ENCODE assay signal across 1 cellular context in the genomic region with DNA sequence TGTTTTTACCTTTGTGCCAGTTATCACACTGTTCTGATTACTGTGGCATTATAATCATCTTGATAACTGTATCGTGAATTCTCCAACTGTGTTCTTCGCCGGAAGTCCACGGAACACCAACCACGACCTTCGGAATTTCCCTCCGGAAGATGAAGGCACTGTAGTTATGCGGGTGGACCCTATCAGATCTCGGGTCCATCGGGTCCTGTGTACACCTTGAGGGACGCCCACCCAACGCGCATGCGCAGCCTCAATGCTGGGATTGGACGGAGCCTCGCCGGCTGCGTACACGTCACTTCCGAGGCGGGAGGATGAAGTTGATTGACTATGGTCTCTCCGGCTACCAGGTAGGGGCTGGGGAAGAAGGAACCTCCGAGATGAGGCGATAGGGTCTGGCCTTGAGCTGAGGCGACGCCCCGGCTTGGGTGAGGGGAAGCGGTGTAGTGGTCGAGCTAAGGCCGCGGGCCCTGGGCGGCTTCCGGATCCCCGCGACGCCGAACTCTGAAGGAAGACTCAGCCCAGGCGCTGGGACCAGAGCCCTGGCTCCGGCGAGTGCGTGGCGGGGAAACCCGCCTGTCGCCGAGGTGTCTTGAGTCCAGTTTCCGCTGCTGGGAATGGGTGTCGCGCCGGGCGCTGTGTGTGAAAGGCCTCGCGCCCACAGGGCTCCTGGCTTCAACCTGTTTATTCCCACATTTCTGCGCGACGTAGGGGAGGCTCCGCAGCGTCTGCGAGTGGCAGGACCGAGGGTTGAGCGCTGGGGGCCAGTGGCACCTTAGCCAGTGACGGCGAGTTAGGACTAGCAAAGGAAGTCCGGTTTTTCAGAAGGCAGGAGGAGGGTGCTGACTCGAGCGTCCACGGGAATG.
TF ChIP-seq lines count a peak whose summit lies in the region.

Gene DHRS7B, plus strand, starts transcription at position 320 of the 863 bp plus-strand sequence. Its CDS starts 8 bp downstream, at position 328.

TF ChIP-seq in K562, 482 proteins besides CTCF, POLR2A, EP300 and RAD21 (continued from another document and continues in another):
- TF ChIP-seq MYBL2 (IDR thresholded peaks at IDR 0.05; ENCODE audit: low read depth) (no peak), MYBL2 (CRISPR knock-in tag; IDR thresholded peaks at IDR 0.05; ENCODE audit: borderline replicate concordance) (no peak), ZBTB17 (CRISPR knock-in tag; IDR thresholded peaks at IDR 0.05) (no peak), STAT5A (IDR thresholded peaks at IDR 0.05; ENCODE audit: borderline replicate concordance, low read length) (no peak), NFRKB (IDR thresholded peaks at IDR 0.05; ENCODE audit: low read depth) (no peak; the same call in 1 of the 2 replicates), ZEB2 (IDR thresholded peaks at IDR 0.05) (peak; percentile 64; the same call in 1 of the 2 replicates), ZSCAN32 (CRISPR knock-in tag; IDR thresholded peaks at IDR 0.05) (no peak), SAP30 (IDR thresholded peaks at IDR 0.05; ENCODE audit: borderline replicate concordance, insufficient read depth, low read depth, low read length, poor library complexity, severe bottlenecking) (peak; percentile 46), IRF9 (tag; IDR thresholded peaks at IDR 0.05) (no peak), PML (IDR thresholded peaks at IDR 0.05; ENCODE audit: low read length) (0 out of 2 replicates have a peak, but pooled peaks have one; percentile 16), ZFX (CRISPR knock-in tag; IDR thresholded peaks at IDR 0.05) (peak; percentile 86), E2F6 (IDR thresholded peaks at IDR 0.05; ENCODE audit: borderline replicate concordance in 1 of 2, extremely low read depth in 1 of 2, insufficient read depth in 1 of 2, insufficient read length in 1 of 2, low read depth in 1 of 2, low read length in 1 of 2, poor library complexity in 1 of 2, severe bottlenecking in 1 of 2) (peak; percentile 61 to 62), DNMT1 (IDR thresholded peaks at IDR 0.05) (no peak), NCOR1 (IDR thresholded peaks at IDR 0.05) (no peak), BRD9 (IDR thresholded peaks at IDR 0.05; ENCODE audit: low read depth, partially characterized antibody) (no peak), PTBP1 (IDR thresholded peaks at IDR 0.05; ENCODE audit: low read depth, low read length) (no peak), KLF10 (CRISPR knock-in tag; IDR thresholded peaks at IDR 0.05) (no peak), KAT8 (IDR thresholded peaks at IDR 0.05; ENCODE audit: low read depth) (no peak), E2F3 (CRISPR knock-in tag; IDR thresholded peaks at IDR 0.05) (no peak), PHF21A (IDR thresholded peaks at IDR 0.05; ENCODE audit: borderline replicate concordance, low read depth) (0 out of 2 replicates have a peak, but pooled peaks have one; percentile 27), MBD1 (CRISPR knock-in tag; IDR thresholded peaks at IDR 0.05) (no peak), TAF9B (IDR thresholded peaks at IDR 0.05; ENCODE audit: partially characterized antibody) (no peak), IRF1 (CRISPR knock-in tag; IDR thresholded peaks at IDR 0.05; ENCODE audit: borderline replicate concordance) (no peak), C11orf30 (IDR thresholded peaks at IDR 0.05; ENCODE audit: low read depth) (0 out of 2 replicates have a peak, but pooled peaks have one; percentile 22), FOXJ3 (CRISPR knock-in tag; IDR thresholded peaks at IDR 0.05) (no peak), NONO (IDR thresholded peaks at IDR 0.05; ENCODE audit: low read depth in 2 of 2, low read length in 1 of 2) (no peak), ZNF668 (CRISPR knock-in tag; IDR thresholded peaks at IDR 0.05) (no peak), BMI1 (IDR thresholded peaks at IDR 0.05; ENCODE audit: low read length) (no peak), NFE2L1 (tag; IDR thresholded peaks at IDR 0.05; ENCODE audit: borderline replicate concordance, low read depth) (no peak), MED1 (CRISPR knock-in tag; IDR thresholded peaks at IDR 0.05; ENCODE audit: borderline replicate concordance) (no peak), ZNF408 (CRISPR knock-in tag; IDR thresholded peaks at IDR 0.05; ENCODE audit: low read depth) (no peak), POLR3A (IDR thresholded peaks at IDR 0.05; ENCODE audit: borderline replicate concordance, extremely low read depth, insufficient read depth, insufficient read length) (no peak), ZNF699 (CRISPR knock-in tag; IDR thresholded peaks at IDR 0.05; ENCODE audit: insufficient replicate concordance) (no peak), CREM (IDR thresholded peaks at IDR 0.05; ENCODE audit: low read depth) (peak; percentile 95), KDM2B (CRISPR knock-in tag; IDR thresholded peaks at IDR 0.05) (no peak), ARHGAP35 (IDR thresholded peaks at IDR 0.05; ENCODE audit: partially characterized antibody) (no peak), KDM1A (IDR thresholded peaks at IDR 0.05) (no peak), TCF7L2 (IDR thresholded peaks at IDR 0.05; ENCODE audit: low read depth, low read length) (no peak), HNRNPUL1 (IDR thresholded peaks at IDR 0.05; ENCODE audit: low read length) (no peak)
- TF ChIP-seq, protein P1, sequence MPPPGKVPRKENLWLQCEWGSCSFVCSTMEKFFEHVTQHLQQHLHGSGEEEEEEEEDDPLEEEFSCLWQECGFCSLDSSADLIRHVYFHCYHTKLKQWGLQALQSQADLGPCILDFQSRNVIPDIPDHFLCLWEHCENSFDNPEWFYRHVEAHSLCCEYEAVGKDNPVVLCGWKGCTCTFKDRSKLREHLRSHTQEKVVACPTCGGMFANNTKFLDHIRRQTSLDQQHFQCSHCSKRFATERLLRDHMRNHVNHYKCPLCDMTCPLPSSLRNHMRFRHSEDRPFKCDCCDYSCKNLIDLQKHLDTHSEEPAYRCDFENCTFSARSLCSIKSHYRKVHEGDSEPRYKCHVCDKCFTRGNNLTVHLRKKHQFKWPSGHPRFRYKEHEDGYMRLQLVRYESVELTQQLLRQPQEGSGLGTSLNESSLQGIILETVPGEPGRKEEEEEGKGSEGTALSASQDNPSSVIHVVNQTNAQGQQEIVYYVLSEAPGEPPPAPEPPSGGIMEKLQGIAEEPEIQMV (tag; conservative IDR thresholded peaks at IDR 0.05; ENCODE audit: low read depth) = no peak
- TF ChIP-seq, protein P2, sequence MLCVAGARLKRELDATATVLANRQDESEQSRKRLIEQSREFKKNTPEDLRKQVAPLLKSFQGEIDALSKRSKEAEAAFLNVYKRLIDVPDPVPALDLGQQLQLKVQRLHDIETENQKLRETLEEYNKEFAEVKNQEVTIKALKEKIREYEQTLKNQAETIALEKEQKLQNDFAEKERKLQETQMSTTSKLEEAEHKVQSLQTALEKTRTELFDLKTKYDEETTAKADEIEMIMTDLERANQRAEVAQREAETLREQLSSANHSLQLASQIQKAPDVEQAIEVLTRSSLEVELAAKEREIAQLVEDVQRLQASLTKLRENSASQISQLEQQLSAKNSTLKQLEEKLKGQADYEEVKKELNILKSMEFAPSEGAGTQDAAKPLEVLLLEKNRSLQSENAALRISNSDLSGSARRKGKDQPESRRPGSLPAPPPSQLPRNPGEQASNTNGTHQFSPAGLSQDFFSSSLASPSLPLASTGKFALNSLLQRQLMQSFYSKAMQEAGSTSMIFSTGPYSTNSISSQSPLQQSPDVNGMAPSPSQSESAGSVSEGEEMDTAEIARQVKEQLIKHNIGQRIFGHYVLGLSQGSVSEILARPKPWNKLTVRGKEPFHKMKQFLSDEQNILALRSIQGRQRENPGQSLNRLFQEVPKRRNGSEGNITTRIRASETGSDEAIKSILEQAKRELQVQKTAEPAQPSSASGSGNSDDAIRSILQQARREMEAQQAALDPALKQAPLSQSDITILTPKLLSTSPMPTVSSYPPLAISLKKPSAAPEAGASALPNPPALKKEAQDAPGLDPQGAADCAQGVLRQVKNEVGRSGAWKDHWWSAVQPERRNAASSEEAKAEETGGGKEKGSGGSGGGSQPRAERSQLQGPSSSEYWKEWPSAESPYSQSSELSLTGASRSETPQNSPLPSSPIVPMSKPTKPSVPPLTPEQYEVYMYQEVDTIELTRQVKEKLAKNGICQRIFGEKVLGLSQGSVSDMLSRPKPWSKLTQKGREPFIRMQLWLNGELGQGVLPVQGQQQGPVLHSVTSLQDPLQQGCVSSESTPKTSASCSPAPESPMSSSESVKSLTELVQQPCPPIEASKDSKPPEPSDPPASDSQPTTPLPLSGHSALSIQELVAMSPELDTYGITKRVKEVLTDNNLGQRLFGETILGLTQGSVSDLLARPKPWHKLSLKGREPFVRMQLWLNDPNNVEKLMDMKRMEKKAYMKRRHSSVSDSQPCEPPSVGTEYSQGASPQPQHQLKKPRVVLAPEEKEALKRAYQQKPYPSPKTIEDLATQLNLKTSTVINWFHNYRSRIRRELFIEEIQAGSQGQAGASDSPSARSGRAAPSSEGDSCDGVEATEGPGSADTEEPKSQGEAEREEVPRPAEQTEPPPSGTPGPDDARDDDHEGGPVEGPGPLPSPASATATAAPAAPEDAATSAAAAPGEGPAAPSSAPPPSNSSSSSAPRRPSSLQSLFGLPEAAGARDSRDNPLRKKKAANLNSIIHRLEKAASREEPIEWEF (CRISPR knock-in tag; IDR thresholded peaks at IDR 0.05) = no peak
- TF ChIP-seq, protein P3, sequence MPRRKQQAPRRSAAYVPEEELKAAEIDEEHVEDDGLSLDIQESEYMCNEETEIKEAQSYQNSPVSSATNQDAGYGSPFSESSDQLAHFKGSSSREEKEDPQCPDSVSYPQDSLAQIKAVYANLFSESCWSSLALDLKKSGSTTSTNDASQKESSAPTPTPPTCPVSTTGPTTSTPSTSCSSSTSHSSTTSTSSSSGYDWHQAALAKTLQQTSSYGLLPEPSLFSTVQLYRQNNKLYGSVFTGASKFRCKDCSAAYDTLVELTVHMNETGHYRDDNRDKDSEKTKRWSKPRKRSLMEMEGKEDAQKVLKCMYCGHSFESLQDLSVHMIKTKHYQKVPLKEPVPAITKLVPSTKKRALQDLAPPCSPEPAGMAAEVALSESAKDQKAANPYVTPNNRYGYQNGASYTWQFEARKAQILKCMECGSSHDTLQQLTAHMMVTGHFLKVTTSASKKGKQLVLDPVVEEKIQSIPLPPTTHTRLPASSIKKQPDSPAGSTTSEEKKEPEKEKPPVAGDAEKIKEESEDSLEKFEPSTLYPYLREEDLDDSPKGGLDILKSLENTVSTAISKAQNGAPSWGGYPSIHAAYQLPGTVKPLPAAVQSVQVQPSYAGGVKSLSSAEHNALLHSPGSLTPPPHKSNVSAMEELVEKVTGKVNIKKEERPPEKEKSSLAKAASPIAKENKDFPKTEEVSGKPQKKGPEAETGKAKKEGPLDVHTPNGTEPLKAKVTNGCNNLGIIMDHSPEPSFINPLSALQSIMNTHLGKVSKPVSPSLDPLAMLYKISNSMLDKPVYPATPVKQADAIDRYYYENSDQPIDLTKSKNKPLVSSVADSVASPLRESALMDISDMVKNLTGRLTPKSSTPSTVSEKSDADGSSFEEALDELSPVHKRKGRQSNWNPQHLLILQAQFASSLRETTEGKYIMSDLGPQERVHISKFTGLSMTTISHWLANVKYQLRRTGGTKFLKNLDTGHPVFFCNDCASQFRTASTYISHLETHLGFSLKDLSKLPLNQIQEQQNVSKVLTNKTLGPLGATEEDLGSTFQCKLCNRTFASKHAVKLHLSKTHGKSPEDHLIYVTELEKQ (CRISPR knock-in tag; IDR thresholded peaks at IDR 0.05) = no peak
- TF ChIP-seq, protein P4, sequence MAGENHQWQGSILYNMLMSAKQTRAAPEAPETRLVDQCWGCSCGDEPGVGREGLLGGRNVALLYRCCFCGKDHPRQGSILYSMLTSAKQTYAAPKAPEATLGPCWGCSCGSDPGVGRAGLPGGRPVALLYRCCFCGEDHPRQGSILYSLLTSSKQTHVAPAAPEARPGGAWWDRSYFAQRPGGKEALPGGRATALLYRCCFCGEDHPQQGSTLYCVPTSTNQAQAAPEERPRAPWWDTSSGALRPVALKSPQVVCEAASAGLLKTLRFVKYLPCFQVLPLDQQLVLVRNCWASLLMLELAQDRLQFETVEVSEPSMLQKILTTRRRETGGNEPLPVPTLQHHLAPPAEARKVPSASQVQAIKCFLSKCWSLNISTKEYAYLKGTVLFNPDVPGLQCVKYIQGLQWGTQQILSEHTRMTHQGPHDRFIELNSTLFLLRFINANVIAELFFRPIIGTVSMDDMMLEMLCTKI (IDR thresholded peaks at IDR 0.05; ENCODE audit: partially characterized antibody) = no peak
